10 cellular contexts compared by ENCODE assay signal in the genomic region with DNA sequence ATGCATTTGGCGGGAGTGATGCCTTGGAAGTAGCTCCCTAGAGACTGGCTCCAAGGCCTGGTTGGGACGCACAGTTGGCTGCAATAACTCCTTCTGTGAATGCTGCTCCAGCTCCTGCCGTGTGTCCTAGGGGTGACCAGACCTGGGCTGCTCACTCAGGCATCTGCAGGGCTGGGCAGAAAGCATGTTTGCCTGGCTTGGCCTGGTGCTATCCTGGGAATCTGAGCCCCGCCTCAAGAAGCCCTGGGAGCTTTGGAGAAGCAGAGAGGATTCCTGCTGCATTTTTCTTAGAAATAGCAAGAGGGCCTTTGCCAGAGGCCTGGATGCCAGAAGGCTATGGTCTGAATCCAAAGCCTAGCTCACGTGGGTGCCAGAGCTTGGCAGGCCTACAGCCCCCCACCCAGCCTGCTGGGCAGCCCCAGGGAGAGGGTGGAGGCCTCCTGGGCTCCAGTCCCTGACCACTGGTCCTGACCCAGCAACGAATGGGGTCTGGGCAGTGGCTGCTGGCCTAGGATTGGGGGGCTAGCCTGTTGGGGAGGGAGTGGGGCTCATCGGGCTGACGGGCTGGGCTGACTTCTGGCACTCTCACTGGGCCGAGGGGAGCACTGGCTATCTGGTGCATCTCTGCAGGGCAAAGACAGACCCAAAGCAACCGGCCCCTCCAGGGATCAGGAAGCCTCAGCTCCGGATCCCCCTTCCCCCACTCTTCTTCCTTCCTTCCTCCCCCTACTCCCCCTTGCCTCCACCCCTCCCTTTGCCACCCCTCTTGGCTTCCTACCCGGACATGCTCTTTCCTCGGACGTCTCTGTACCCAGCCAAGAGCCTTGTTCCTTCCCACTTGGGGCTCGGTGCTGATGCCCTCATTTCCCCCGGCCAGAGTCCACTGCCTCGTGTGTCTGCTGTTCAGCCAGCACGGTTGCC. TPM values are rescaled to one million over a fixed set of nuclear protein-coding genes. Genes with fewer than 3 reads are reported as not detected.
DNase-seq lines count a peak whose midpoint lies in the region; TF ChIP-seq lines count a peak whose summit lies in the region.
"Had no signal": no experiment of that assay in that cellular context is flagged by ENCODE, and none has a peak within 500 bp of the region (broad histone marks: within the 10 kb centered on the region; RNA-seq: fewer than 3 reads in every experiment).

No MANE protein-coding gene starts in this region.

- H3K4me1 ChIP-seq in A673 (ENCODE audit: insufficient read depth, low read length, poor library complexity, severe bottlenecking): peaks cover 30% of the 10 kb centered on the region

- H3K27me3 ChIP-seq in A673 (replicated peaks; ENCODE audit: insufficient read depth, low read depth, low read length, poor library complexity): no peaks in the 10 kb centered on the region

- no peaks in the 10 kb centered on the region for H3K9me3 ChIP-seq in A673 (ENCODE audit: low read depth, low read length, poor library complexity, severe bottlenecking)

- no peaks in the 10 kb centered on the region for H3K36me3 ChIP-seq in A673 (ENCODE audit: insufficient read depth, low read length, poor library complexity, severe bottlenecking)

- POLR2A ChIA-PET in A673 (lab: Charles Lee; ENCODE audit: low non-redundant PET): no interaction called here

- no peaks in the 10 kb centered on the region; the same call in 1 of the 2 replicates for H3K27me3 Mint-ChIP-seq in HFFc6 (ENCODE audit: insufficient read depth)

- TF ChIP-seq CTCF in HFFc6 (IDR thresholded peaks at IDR 0.05) (no peak), coronary artery (IDR thresholded peaks at IDR 0.05) (no peak), A673 (conservative IDR thresholded peaks at IDR 0.05; ENCODE audit: low read depth, low read length) (no peak)

- intact Hi-C loops in A673 (cut with micrococcal nuclease; ENCODE audit: unreplicated experiment): no loop called here

- no peaks in the 10 kb centered on the region for H3K9me3 Mint-ChIP-seq in HFFc6
- H3K9me3 Mint-ChIP-seq: central memory CD8-positive, alpha-beta T cell had no signal

- no peaks in the 10 kb centered on the region for H3K36me3 Mint-ChIP-seq in HFFc6 (ENCODE audit: low read depth)

- peak overlapping the region; percentile 57 for H3K4me3 ChIP-seq in coronary artery
- H3K4me3 ChIP-seq in A673 (ENCODE audit: low read depth, low read length, poor library complexity, severe bottlenecking): no peak overlapping the region

- DNase-seq in HFFc6 (peak; percentile 59), coronary artery (ENCODE audit: low spot score) (peak; percentile 86), left kidney (ENCODE audit: low read depth, low spot score) (peak; percentile 61), stromal cell of bone marrow (ENCODE audit: low read depth) (peak; percentile 62), NCI-H748 (lab: John Stamatoyannopoulos, UW; ENCODE audit: unreplicated experiment) (no peak), NCI-H1436 (lab: John Stamatoyannopoulos, UW) (no peak), HuH-7.5 (ENCODE audit: low spot score) (no peak), A673 (ENCODE audit: low spot score) (no peak)
- DNase-seq: T-helper 1 cell had no signal

- H3K4me3 Mint-ChIP-seq in HFFc6: peak overlapping the region; percentile 48
- H3K4me3 Mint-ChIP-seq: central memory CD8-positive, alpha-beta T cell had no signal

- CTCF ChIA-PET in A673 (lab: Charles Lee): no interaction called here

- no TSS peak for BruUV-seq in A673 (replicated peaks; lab: Mats Ljungman, UMichigan)

- H3K4me1 Mint-ChIP-seq in HFFc6 (ENCODE audit: low read depth): peaks cover 85% of the 10 kb centered on the region
- H3K4me1 Mint-ChIP-seq: central memory CD8-positive, alpha-beta T cell had no signal

- H3K27ac Mint-ChIP-seq in HFFc6: peak overlapping the region; percentile 71

- H3K27ac ChIP-seq in coronary artery (peak overlapping the region; percentile 82 to 97), A673 (ENCODE audit: low read depth, low read length, poor library complexity, severe bottlenecking) (no peak overlapping the region)

RNA-seq across cellular contexts. Expression of gene SEMA3F, which starts 10.5 kb away (rescaled TPM):
- total RNA-seq in HFFc6 (2021; fragmentation: NEBNext Ultra II Directional; extraction: Animal tissue kit (Norgen Biotek cat#: 25700)): 10 to 100 TPM; 20.5 to 35.6 (median 22.8) TPM
- 3.9 and 7.8 TPM in 2 replicates for total RNA-seq in A673 (2021)

RNA-seq across cellular contexts. Expression of gene GNAT1, which starts 25.8 kb away (rescaled TPM):
- not detected for total RNA-seq in HFFc6 (2021; fragmentation: NEBNext Ultra II Directional; extraction: Animal tissue kit (Norgen Biotek cat#: 25700))
- not detected in 2 replicates for total RNA-seq in A673 (2021)

RNA-seq across cellular contexts. Expression of gene SLC38A3, which starts 39.4 kb away (rescaled TPM):
- total RNA-seq in HFFc6 (2021; fragmentation: NEBNext Ultra II Directional; extraction: Animal tissue kit (Norgen Biotek cat#: 25700)): under 1 TPM in 2 of 6 experiments, not detected in 4; 0.16 to 0.24 TPM
- 0.31 TPM in 1 of 2 replicates, not detected in the other for total RNA-seq in A673 (2021)

Comparison
In these comparisons a context has a peak if more than half of its experiments do, and no peak if none do; other contexts are left out.
1. DNase-seq: peak in HFFc6 (single experiment), coronary artery (single experiment), left kidney (single experiment) and stromal cell of bone marrow (single experiment); none in NCI-H748 (single experiment), NCI-H1436 (single experiment), HuH-7.5 (single experiment) and A673 (single experiment).